ENCODE assay signal across 20 cellular contexts in genomic region chr5:33793836-33794549, GRCh38.
DNase-seq lines count a peak whose midpoint lies in the region; ATAC-seq and TF ChIP-seq lines count a peak whose summit lies in the region.
"Had no signal": no experiment of that assay in that cellular context is flagged by ENCODE, and none has a peak within 500 bp of the region (broad histone marks: within the 10 kb centered on the region; RNA-seq: fewer than 3 reads in every experiment).

No MANE protein-coding gene starts in this region.

- ATAC-seq in esophagus mucosa: no peak
- ATAC-seq: foreskin keratinocyte, lower lobe of right lung had no signal

- peak overlapping the region; percentile 26 for H3K4me3 ChIP-seq in skeletal muscle cell (ENCODE audit: low read depth, low read length)
- H3K4me3 ChIP-seq: coronary artery, lower lobe of right lung, pancreas, tibial nerve had no signal

- no peak for TF ChIP-seq RAD21 in Ishikawa (IDR thresholded peaks at IDR 0.05; ENCODE audit: low read depth)

- DNase-seq in EL (peak; percentile 58), fibroblast of gingiva (ENCODE audit: low read depth) (peak; percentile 23), skeletal muscle cell (ENCODE audit: low read depth) (no peak), NOMO-1 treated with dmso at 0.1 percent for 144 hours (lab: John Stamatoyannopoulos, UW; ENCODE audit: unreplicated experiment) (no peak), medulla oblongata (ENCODE audit: extremely low spot score) (no peak)
- DNase-seq: activated CD4-positive, alpha-beta T cell treated with anti-CD3 and anti-CD28 coated beads for 48 hours; COR-L47; DND-41; hypothalamus; lower lobe of right lung; NCI-H69; pancreas; SHP77 treated with DMSO at 0.1 percent for 48 hours; stimulated activated CD4-positive, alpha-beta T cell treated with anti-CD3 and anti-CD28 coated beads, Interleukin-2, amount 100 ng/mL, for 24 hours; stimulated activated naive CD4-positive, alpha-beta T cell treated with Interleukin-2 at 50 U/mL for 16 hours had no signal

- no peak for TF ChIP-seq EP300 in Ishikawa (IDR thresholded peaks at IDR 0.05; ENCODE audit: borderline replicate concordance)

TF ChIP-seq in Ishikawa, 13 proteins besides CTCF, POLR2A, EP300 and RAD21:
- no peak for TF ChIP-seq EGR1 (IDR thresholded peaks at IDR 0.05)
- no peak for TF ChIP-seq ZBTB7A (IDR thresholded peaks at IDR 0.05; ENCODE audit: low read depth)
- no peak for TF ChIP-seq CREB1 (IDR thresholded peaks at IDR 0.05; ENCODE audit: low read depth)
- TF ChIP-seq CEBPB (IDR thresholded peaks at IDR 0.05): peak; percentile 51; the same call in 1 of the 2 replicates
- no peak for TF ChIP-seq YY1 (IDR thresholded peaks at IDR 0.05; ENCODE audit: low read depth)
- TF ChIP-seq REST (IDR thresholded peaks at IDR 0.05; ENCODE audit: low read depth): no peak

Comparison
In these comparisons a context has a peak if more than half of its experiments do, and no peak if none do; other contexts are left out.
1. DNase-seq: peak in EL (single experiment) and fibroblast of gingiva (single experiment); none in skeletal muscle cell (single experiment), NOMO-1 treated with dmso at 0.1 percent for 144 hours (single experiment) and medulla oblongata (single experiment).